8 cellular contexts compared by ENCODE assay signal in the genomic region with DNA sequence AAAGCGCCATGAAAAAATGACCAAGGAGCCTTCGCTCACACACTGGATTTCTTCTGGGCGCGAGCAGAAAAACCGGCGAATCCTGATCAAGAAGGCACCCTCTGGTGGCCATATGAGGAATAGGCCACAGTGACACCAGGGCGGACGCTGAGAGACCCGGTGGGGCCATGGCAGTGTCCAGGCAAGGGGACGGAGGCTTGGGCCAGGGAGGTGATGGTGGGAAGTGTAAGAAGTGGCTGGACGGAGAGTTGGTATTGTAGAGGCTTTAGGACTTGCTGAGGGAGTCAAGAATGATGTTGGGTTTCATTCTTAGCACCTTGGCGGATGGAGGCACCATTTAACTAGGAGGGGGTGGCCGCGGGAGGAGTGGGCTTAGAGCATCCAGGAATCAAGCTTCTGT. TPM values are rescaled to one million over a fixed set of nuclear protein-coding genes. Genes with fewer than 3 reads are reported as not detected.
DNase-seq lines count a peak whose midpoint lies in the region; ATAC-seq and TF ChIP-seq lines count a peak whose summit lies in the region.

No MANE protein-coding gene starts in this region.

- no peak overlapping the region for H3K27ac ChIP-seq in HL-60 (replicated peaks)
- no peak overlapping the region for H3K27ac ChIP-seq in heart right ventricle
- H3K27ac ChIP-seq in gastrocnemius medialis: no peak overlapping the region

- in situ Hi-C loops in gastrocnemius medialis (cut with MboI; ENCODE audit: low sequenced_read_pairs in 4 of 4): no loop called here

- TF ChIP-seq CTCF in HL-60 (IDR thresholded peaks at IDR 0.05; ENCODE audit: insufficient read depth, low read length): peak; percentile 93
- TF ChIP-seq CTCF in heart right ventricle (IDR thresholded peaks at IDR 0.05): peak; percentile 81 to 93 (median 85)
- peak; percentile 26 to 79 (median 61) for TF ChIP-seq CTCF in gastrocnemius medialis (IDR thresholded peaks at IDR 0.05 in 4 of 5, conservative IDR thresholded peaks at IDR 0.05 in 1 of 5)

- H3K9me3 ChIP-seq in heart right ventricle (peaks cover 0 to 19% (median 10%) of the 10 kb centered on the region in 11 donors), gastrocnemius medialis (peaks cover 0 to 8% (median 0%) of the 10 kb centered on the region in 3 donors)

- 22 to 23% methylated on average over 14 of the region's 14 CpGs for WGBS in heart right ventricle, 2 donors

- H3K36me3 ChIP-seq in heart right ventricle: no peaks in the 10 kb centered on the region
- H3K36me3 ChIP-seq in gastrocnemius medialis: no peaks in the 10 kb centered on the region

- H3K4me3 ChIP-seq in HL-60 (replicated peaks; ENCODE audit: insufficient read depth, low read length) (no peak overlapping the region), heart right ventricle (no peak overlapping the region), gastrocnemius medialis (no peak overlapping the region)

- no peak for TF ChIP-seq POLR2A in gastrocnemius medialis (IDR thresholded peaks at IDR 0.05)

- DNase-seq in COR-L47 (lab: John Stamatoyannopoulos, UW): peak; percentile 49
- peak in 1 of 2 experiments; percentile 66 for DNase-seq in HL-60 (ENCODE audit: low read depth in 1 of 2, low spot score in 1 of 2)
- DNase-seq in RPMI8226: peak; percentile 79
- peak; percentile 62 for DNase-seq in activated naive CD4-positive, alpha-beta T cell treated with anti-CD3 and anti-CD28 coated beads, Interleukin-2, amount 50 U/mL, for 16 hours
- peak; percentile 36 to 50 for DNase-seq in heart right ventricle
- no peak for DNase-seq in gastrocnemius medialis
- no peak for DNase-seq in T1000 (lab: John Stamatoyannopoulos, UW)

- intact Hi-C loops in heart right ventricle (cut with DNase I) (loop anchor here in 3 of 10 donors (2.0 to 10.0 kb wide), 4 partner anchors 94 to 196 kb away; no protein-coding TSS in a partner anchor), gastrocnemius medialis (cut with DNase I; ENCODE audit: low total_unique reads) (no loop called here)

- H3K4me1 ChIP-seq in heart right ventricle: peaks cover 0 to 21% (median 0%) of the 10 kb centered on the region in 9 donors
- H3K4me1 ChIP-seq in gastrocnemius medialis: no peaks in the 10 kb centered on the region

- ATAC-seq in heart right ventricle: peak in 7 of 8 donors; percentile 55 to 74 (median 66)
- ATAC-seq in gastrocnemius medialis: peak in 1 of 2 donors; percentile 51
- no peak for ATAC-seq in HG03469 (IDR thresholded peaks at IDR 0.05; ENCODE audit: unreplicated experiment)

- no peaks in the 10 kb centered on the region for H3K27me3 ChIP-seq in HL-60 (ENCODE audit: insufficient read depth, poor library complexity, severe bottlenecking)
- peaks cover 0 to 75% (median 62%) of the 10 kb centered on the region in 7 donors for H3K27me3 ChIP-seq in heart right ventricle
- H3K27me3 ChIP-seq in gastrocnemius medialis: peaks cover 35 to 50% (median 37%) of the 10 kb centered on the region in 3 donors

RNA-seq across cellular contexts. Expression of a gene that starts 16.9 kb away (rescaled TPM):
- 10 to 100 TPM in 1 of 10 donors, 1 to 10 TPM in 9; 1.1 to 37.1 (median 3.5) TPM for total RNA-seq in heart right ventricle
- polyA plus RNA-seq in heart right ventricle: 1 to 10 TPM; 1.4 to 5.0 TPM
- total RNA-seq in gastrocnemius medialis: 1 to 10 TPM in 3 of 4 donors, not detected in 1; 1.9 to 3.7 (median 3.5) TPM

RNA-seq across cellular contexts. Expression of a gene that starts 21.4 kb away (rescaled TPM):
- total RNA-seq in heart right ventricle (10 to 100 TPM in 1 of 10 donors, 1 to 10 TPM in 9; 1.8 to 29.3 (median 4.8) TPM), gastrocnemius medialis (1 to 10 TPM in 3 of 4 donors, not detected in 1; 1.7 to 2.2 (median 2.0) TPM)
- polyA plus RNA-seq in heart right ventricle: 1 to 10 TPM; 2.1 to 4.0 TPM

RNA-seq across cellular contexts. Expression of a gene that starts 48.7 kb away (rescaled TPM):
- total RNA-seq in heart right ventricle (not detected), gastrocnemius medialis (not detected)
- polyA plus RNA-seq in heart right ventricle: not detected

Comparison
In these comparisons a context has a peak if more than half of its experiments do, and no peak if none do; other contexts are left out.
1. DNase-seq: peak in COR-L47 (single experiment), RPMI8226 (single experiment), activated naive CD4-positive, alpha-beta T cell treated with anti-CD3 and anti-CD28 coated beads, Interleukin-2, amount 50 U/mL, for 16 hours (single experiment) and heart right ventricle (2 of 2); none in gastrocnemius medialis (0 of 2) and T1000 (single experiment).
2. Peak in every context shown above with its lines, with median percentiles within 50 percentile points of each other: CTCF ChIP-seq.